In genomic region chr19:15400521-15401396, GRCh38 we compare ENCODE assay signal across 25 cellular contexts. TPM values are rescaled to one million over a fixed set of nuclear protein-coding genes. Genes with fewer than 3 reads are reported as not detected.
DNase-seq lines count a peak whose midpoint lies in the region; ATAC-seq and TF ChIP-seq lines count a peak whose summit lies in the region.
"Had no signal": no experiment of that assay in that cellular context is flagged by ENCODE, and none has a peak within 500 bp of the region (broad histone marks: within the 10 kb centered on the region; RNA-seq: fewer than 3 reads in every experiment).

No MANE protein-coding gene starts in this region.

- no peak overlapping the region for H3K27ac Mint-ChIP-seq in activated naive CD8-positive, alpha-beta T cell treated with anti-CD3 and anti-CD28 coated beads, Interleukin-2, amount 50 U/mL, for 24 hours
- peak overlapping the region in 1 of 10 donors; percentile 34 for H3K27ac Mint-ChIP-seq in naive thymus-derived CD8-positive, alpha-beta T cell
- H3K27ac Mint-ChIP-seq: activated CD4-positive, alpha-beta memory T cell treated with anti-CD3 and anti-CD28 coated beads, Interleukin-2, amount 10 ng/mL, durations not matched to agents 7 days and 5 days; activated T-helper 2 cell treated with anti-CD3 and anti-CD28 coated beads, Interferon-gamma antibody, Interleukin-2, Interleukin-4, amounts not matched to agents 10 μg/mL and 5 μg/mL and 100 μg/mL, durations not matched to agents 14 hours and 24 hours and 36 hours had no signal

- no peaks in the 10 kb centered on the region for H3K9me3 Mint-ChIP-seq in activated naive CD8-positive, alpha-beta T cell treated with anti-CD3 and anti-CD28 coated beads, Interleukin-2, amount 50 U/mL, for 24 hours
- no peaks in the 10 kb centered on the region for H3K9me3 Mint-ChIP-seq in naive thymus-derived CD8-positive, alpha-beta T cell
- H3K9me3 Mint-ChIP-seq: activated CD4-positive, alpha-beta memory T cell treated with anti-CD3 and anti-CD28 coated beads, Interleukin-2, amount 10 ng/mL, durations not matched to agents 7 days and 5 days; activated T-helper 2 cell treated with anti-CD3 and anti-CD28 coated beads, Interferon-gamma antibody, Interleukin-2, Interleukin-4, amounts not matched to agents 10 μg/mL and 5 μg/mL and 100 μg/mL, durations not matched to agents 14 hours and 24 hours and 36 hours; natural killer cell treated with Interleukin-12 subunit alpha and Interleukin-12 subunit beta and Interleukin-15 and Interleukin-18, amount 100 ng/mL, for 72 hours had no signal

- H3K4me1 Mint-ChIP-seq in activated naive CD8-positive, alpha-beta T cell treated with anti-CD3 and anti-CD28 coated beads, Interleukin-2, amount 50 U/mL, for 24 hours: peaks cover 17% of the 10 kb centered on the region
- H3K4me1 Mint-ChIP-seq in naive thymus-derived CD8-positive, alpha-beta T cell: peaks cover 12 to 25% (median 16%) of the 10 kb centered on the region in 4 donors

- no peaks in the 10 kb centered on the region for H3K27me3 Mint-ChIP-seq in activated naive CD8-positive, alpha-beta T cell treated with anti-CD3 and anti-CD28 coated beads, Interleukin-2, amount 50 U/mL, for 24 hours
- H3K27me3 Mint-ChIP-seq in naive thymus-derived CD8-positive, alpha-beta T cell: no peaks in the 10 kb centered on the region
- H3K27me3 Mint-ChIP-seq: activated CD4-positive, alpha-beta memory T cell treated with anti-CD3 and anti-CD28 coated beads, Interleukin-2, amount 10 ng/mL, durations not matched to agents 7 days and 5 days; natural killer cell treated with Interleukin-12 subunit alpha and Interleukin-12 subunit beta and Interleukin-15 and Interleukin-18, amount 100 ng/mL, for 72 hours had no signal

- TF ChIP-seq EP300 in esophagus muscularis mucosa (IDR thresholded peaks at IDR 0.05): no peak

- POLR2A ChIA-PET in HCT116 (lab: Charles Lee): no interaction called here
- POLR2A ChIA-PET in naive thymus-derived CD8-positive, alpha-beta T cell (lab: Charles Lee): no interaction called here

- ATAC-seq in HCT116: no peak
- ATAC-seq in psoas muscle: peak in 2 of 4 donors; percentile 15 to 37
- no peak for ATAC-seq in omental fat pad (ENCODE audit: low FRiP score)
- no peak for ATAC-seq in activated naive CD8-positive, alpha-beta T cell treated with anti-CD3 and anti-CD28 coated beads, Interleukin-2, amount 50 U/mL, for 24 hours
- ATAC-seq in naive thymus-derived CD8-positive, alpha-beta T cell: no peak
- ATAC-seq: gastroesophageal sphincter; left lobe of liver; natural killer cell treated with Interleukin-12 subunit alpha and Interleukin-12 subunit beta and Interleukin-15 and Interleukin-18, amount 100 ng/mL, for 72 hours had no signal

- H3K4me3 Mint-ChIP-seq in activated naive CD8-positive, alpha-beta T cell treated with anti-CD3 and anti-CD28 coated beads, Interleukin-2, amount 50 U/mL, for 24 hours: no peak overlapping the region
- H3K4me3 Mint-ChIP-seq in naive thymus-derived CD8-positive, alpha-beta T cell: no peak overlapping the region
- H3K4me3 Mint-ChIP-seq: activated CD4-positive, alpha-beta memory T cell treated with anti-CD3 and anti-CD28 coated beads, Interleukin-2, amount 10 ng/mL, durations not matched to agents 7 days and 5 days; CD14-positive monocyte; natural killer cell treated with Interleukin-12 subunit alpha and Interleukin-12 subunit beta and Interleukin-15 and Interleukin-18, amount 100 ng/mL, for 72 hours had no signal

- no peak for DNase-seq in HCT116 (ENCODE audit: low read depth, low spot score)
- DNase-seq in esophagus muscularis mucosa (ENCODE audit: extremely low spot score): no peak
- DNase-seq in psoas muscle: peak in 1 of 2 donors; percentile 82
- DNase-seq in cerebellum (ENCODE audit: low spot score): no peak
- DNase-seq in omental fat pad (ENCODE audit: low spot score): no peak
- no peak for DNase-seq in activated naive CD8-positive, alpha-beta T cell treated with anti-CD3 and anti-CD28 coated beads, Interleukin-2, amount 50 U/mL, for 24 hours
- DNase-seq in naive thymus-derived CD8-positive, alpha-beta T cell: no peak
- DNase-seq: activated CD4-positive, alpha-beta memory T cell treated with anti-CD3 and anti-CD28 coated beads, Interleukin-2, amount 10 ng/mL, durations not matched to agents 7 days and 5 days; activated CD4-positive, CD25-positive, alpha-beta regulatory T cell treated with anti-CD3 and anti-CD28 coated beads, Interleukin-2, amount 50 U/mL, for 72 hours; effector memory CD4-positive, alpha-beta T cell; hypothalamus; MG63; NCI-H1436; NCI-H2107; SJCRH30; stimulated activated CD4-positive, alpha-beta T cell treated with anti-CD3 and anti-CD28 coated beads, Interleukin-2, amount 100 ng/mL, for 24 hours; T-helper 1 cell had no signal

- RAD21 ChIA-PET in HCT116 (lab: Charles Lee; ENCODE audit: low non-redundant PET in 1 of 2, low total read pairs in 2 of 2, uncharacterized antibody in 2 of 2, unreplicated experiment in 2 of 2): no interaction called here

- no peak overlapping the region for H2AFZ ChIP-seq in HCT116 (ENCODE audit: low read depth, low read length, poor library complexity, severe bottlenecking)

- 89% methylated on average over 21 of the region's 29 CpGs for WGBS in esophagus muscularis mucosa
- 67 to 93% (median 82%) methylated on average over 29 of the region's 29 CpGs for WGBS in psoas muscle, 3 donors

- peaks cover 18% of the 10 kb centered on the region for H3K36me3 Mint-ChIP-seq in activated naive CD8-positive, alpha-beta T cell treated with anti-CD3 and anti-CD28 coated beads, Interleukin-2, amount 50 U/mL, for 24 hours (ENCODE audit: low read depth)
- H3K36me3 Mint-ChIP-seq in naive thymus-derived CD8-positive, alpha-beta T cell: peaks cover 0 to 81% (median 15%) of the 10 kb centered on the region in 3 donors

- intact Hi-C loops in HCT116 (cut with micrococcal nuclease) (no loop called here), esophagus muscularis mucosa (cut with DNase I) (no loop called here), psoas muscle (cut with DNase I) (loop anchor here in 1 of 2 donors (2.0 kb wide), 1 partner anchor 30 kb away; no protein-coding TSS in a partner anchor)

- no peaks in the 10 kb centered on the region for H3K9me2 ChIP-seq in HCT116 (ENCODE audit: insufficient read depth)

- TF ChIP-seq CTCF in HCT116 (IDR thresholded peaks at IDR 0.05 in 2 of 3, conservative IDR thresholded peaks at IDR 0.05 in 1 of 3; ENCODE audit: borderline replicate concordance in 1 of 3, insufficient read depth in 1 of 3, low read depth in 2 of 3, low read length in 2 of 3) (no peak), esophagus muscularis mucosa (IDR thresholded peaks at IDR 0.05) (no peak), psoas muscle (IDR thresholded peaks at IDR 0.05) (no peak), omental fat pad (IDR thresholded peaks at IDR 0.05) (no peak)

- H3K9me3 ChIP-seq in BLaER1 (no peaks in the 10 kb centered on the region), HCT116 (ENCODE audit: control insufficient read depth in 1 of 2, insufficient read depth in 1 of 2, low read depth in 1 of 2, low read length in 2 of 2) (no peaks in the 10 kb centered on the region), esophagus muscularis mucosa (no peaks in the 10 kb centered on the region), psoas muscle (no peaks in the 10 kb centered on the region)
- H3K9me3 ChIP-seq: gastroesophageal sphincter, MG63, Peyer's patch, SJCRH30 had no signal

- TSS peak; percentile 28 for BruUV-seq in HCT116 (replicated peaks; lab: Mats Ljungman, UMichigan)

- no peak for TF ChIP-seq RAD21 in HCT116 (IDR thresholded peaks at IDR 0.05; ENCODE audit: low read depth)

- peaks cover 85% of the 10 kb centered on the region for H3K36me3 ChIP-seq in BLaER1
- H3K36me3 ChIP-seq in HCT116 (ENCODE audit: control insufficient read depth in 1 of 2, insufficient read depth in 2 of 2, low read length in 2 of 2): peaks cover 29 to 38% of the 10 kb centered on the region in 2 experiments; a peak in 3 of 4 replicates
- H3K36me3 ChIP-seq in esophagus muscularis mucosa: peaks cover 48 to 78% (median 76%) of the 10 kb centered on the region in 4 donors
- peaks cover 30 to 70% of the 10 kb centered on the region in 2 donors for H3K36me3 ChIP-seq in psoas muscle (ENCODE audit: insufficient read depth in 1 of 2, low read depth in 1 of 2)

- H3K4me2 ChIP-seq in BLaER1 (peak overlapping the region; percentile 90), HCT116 (ENCODE audit: low read length) (no peak overlapping the region)

- H3K9ac ChIP-seq in BLaER1 (no peak overlapping the region), HCT116 (ENCODE audit: low read length) (no peak overlapping the region)

- H3K27ac ChIP-seq in BLaER1 (peak overlapping the region; percentile 33; the same call in 1 of the 2 replicates), HCT116 (ENCODE audit: low read depth, low read length) (no peak overlapping the region), esophagus muscularis mucosa (replicated peaks in 1 of 4) (peak overlapping the region; percentile 3 to 84 (median 30)), psoas muscle (peak overlapping the region; percentile 77)
- H3K27ac ChIP-seq: Peyer's patch, SJCRH30, skin epidermis had no signal

- H3K4me1 ChIP-seq in BLaER1 (peaks cover 100% of the 10 kb centered on the region), HCT116 (ENCODE audit: control insufficient read depth in 1 of 2, insufficient read depth in 2 of 2, low read length in 2 of 2) (no peaks in the 10 kb centered on the region), esophagus muscularis mucosa (peaks cover 48 to 65% (median 52%) of the 10 kb centered on the region in 4 donors), psoas muscle (peaks cover 63% of the 10 kb centered on the region)
- H3K4me1 ChIP-seq: SJCRH30 had no signal

- no peak for TF ChIP-seq POLR2A in HCT116 (IDR thresholded peaks at IDR 0.05; ENCODE audit: borderline replicate concordance, extremely low read depth, insufficient read depth, insufficient read length)
- TF ChIP-seq POLR2A in esophagus muscularis mucosa (IDR thresholded peaks at IDR 0.05; ENCODE audit: low read depth): no peak

- peaks cover 66% of the 10 kb centered on the region for H3K79me2 ChIP-seq in HCT116 (ENCODE audit: insufficient read depth, low read length)

- peaks cover 100% of the 10 kb centered on the region for H4K20me1 ChIP-seq in BLaER1
- H4K20me1 ChIP-seq in HCT116 (ENCODE audit: insufficient read depth): peaks cover 7% of the 10 kb centered on the region; the same call in 1 of the 2 replicates

- H3K27me3 ChIP-seq in BLaER1 (no peaks in the 10 kb centered on the region), HCT116 (ENCODE audit: insufficient read depth, low read length) (no peaks in the 10 kb centered on the region), esophagus muscularis mucosa (no peaks in the 10 kb centered on the region), psoas muscle (ENCODE audit: insufficient read depth in 3 of 3, low read length in 2 of 3) (no peaks in the 10 kb centered on the region)
- H3K27me3 ChIP-seq: gastroesophageal sphincter, MG63, Peyer's patch, SJCRH30 had no signal

- CTCF ChIA-PET in HCT116 (lab: Charles Lee): no interaction called here

- H3K4me3 ChIP-seq in BLaER1: peak overlapping the region; percentile 17; the same call in 1 of the 2 replicates
- no peak overlapping the region for H3K4me3 ChIP-seq in HCT116 (replicated peaks in 1 of 2; ENCODE audit: low read depth in 1 of 2, low read length in 2 of 2)
- H3K4me3 ChIP-seq in esophagus muscularis mucosa: no peak overlapping the region
- H3K4me3 ChIP-seq in psoas muscle: no peak overlapping the region
- H3K4me3 ChIP-seq: gastroesophageal sphincter, MG63, Peyer's patch, SJCRH30, skin epidermis had no signal

RNA-seq across cellular contexts. Expression of gene AKAP8L, which starts 18.0 kb away (rescaled TPM):
- total RNA-seq in HCT116 (2021; ENCODE audit: unreplicated experiment) (106 TPM), esophagus muscularis mucosa (10 to 100 TPM; 52.8 to 87.8 (median 69.4) TPM), psoas muscle (10 to 100 TPM; 37.3 to 66.2 (median 54.3) TPM), cerebellum (98.3 TPM), omental fat pad (100 to 1,000 TPM in 1 of 4 donors, 10 to 100 TPM in 3; 52.2 to 141 (median 79.5) TPM)
- polyA plus RNA-seq in HCT116 (2012): 84.8 and 106 TPM in 2 replicates
- 10 to 100 TPM; 34.6 to 72.9 (median 46.7) TPM for polyA plus RNA-seq in psoas muscle
- total RNA-seq in naive thymus-derived CD8-positive, alpha-beta T cell: 100 to 1,000 TPM; 231 to 232 TPM
- polyA plus RNA-seq in naive thymus-derived CD8-positive, alpha-beta T cell: 10 to 100 TPM; 38.7 to 80.7 (median 40.6) TPM

RNA-seq across cellular contexts. Expression of gene AKAP8, which starts 21.2 kb away (rescaled TPM):
- total RNA-seq in HCT116 (2021; ENCODE audit: unreplicated experiment) (50.6 TPM), esophagus muscularis mucosa (10 to 100 TPM; 25.2 to 34.3 (median 29.6) TPM), psoas muscle (10 to 100 TPM; 18.9 to 42.8 (median 27.8) TPM), cerebellum (14.0 TPM), omental fat pad (10 to 100 TPM; 17.5 to 45.6 (median 22.8) TPM)
- polyA plus RNA-seq in HCT116 (2012): 16.5 and 18.4 TPM in 2 replicates
- 10 to 100 TPM; 15.9 to 22.1 (median 18.2) TPM for polyA plus RNA-seq in psoas muscle
- total RNA-seq in naive thymus-derived CD8-positive, alpha-beta T cell: 10 to 100 TPM; 74.2 to 86.9 TPM
- polyA plus RNA-seq in naive thymus-derived CD8-positive, alpha-beta T cell: 10 to 100 TPM; 12.8 to 16.7 (median 14.2) TPM

RNA-seq across cellular contexts. Expression of gene WIZ, which starts 49.0 kb away (rescaled TPM):
- total RNA-seq in HCT116 (2021; ENCODE audit: unreplicated experiment): 28.4 TPM
- polyA plus RNA-seq in HCT116 (2012): 13.8 and 16.3 TPM in 2 replicates
- total RNA-seq in esophagus muscularis mucosa: 10 to 100 TPM; 36.1 to 74.3 (median 50.3) TPM
- total RNA-seq in psoas muscle: 10 to 100 TPM; 16.6 to 39.1 (median 25.8) TPM
- 10 to 100 TPM; 16.6 to 22.9 (median 20.7) TPM for polyA plus RNA-seq in psoas muscle
- total RNA-seq in cerebellum: 13.9 TPM
- total RNA-seq in omental fat pad: 10 to 100 TPM; 17.4 to 41.8 (median 33.6) TPM
- 10 to 100 TPM; 30.3 to 32.6 TPM for total RNA-seq in naive thymus-derived CD8-positive, alpha-beta T cell
- polyA plus RNA-seq in naive thymus-derived CD8-positive, alpha-beta T cell: 1 to 10 TPM in 1 of 3 donors, under 1 TPM in 2; 0.57 to 2.0 (median 0.75) TPM
